Comparison of ENCODE assay signal across 1 cellular context in genomic region chr10:94350500-94350899, GRCh38. TPM values are rescaled to one million over a fixed set of nuclear protein-coding genes. Genes with fewer than 3 reads are reported as not detected.
"Had no signal": no experiment of that assay in that cellular context is flagged by ENCODE, and none has a peak within 500 bp of the region (broad histone marks: within the 10 kb centered on the region; RNA-seq: fewer than 3 reads in every experiment).

No MANE protein-coding gene starts in this region.

RNA-seq across cellular contexts. Expression of gene TBC1D12, which starts 51.8 kb away (rescaled TPM):
- polyA plus RNA-seq: naive thymus-derived CD8-positive, alpha-beta T cell had no signal
